ENCODE assay signal across 8 cellular contexts in the genomic region with DNA sequence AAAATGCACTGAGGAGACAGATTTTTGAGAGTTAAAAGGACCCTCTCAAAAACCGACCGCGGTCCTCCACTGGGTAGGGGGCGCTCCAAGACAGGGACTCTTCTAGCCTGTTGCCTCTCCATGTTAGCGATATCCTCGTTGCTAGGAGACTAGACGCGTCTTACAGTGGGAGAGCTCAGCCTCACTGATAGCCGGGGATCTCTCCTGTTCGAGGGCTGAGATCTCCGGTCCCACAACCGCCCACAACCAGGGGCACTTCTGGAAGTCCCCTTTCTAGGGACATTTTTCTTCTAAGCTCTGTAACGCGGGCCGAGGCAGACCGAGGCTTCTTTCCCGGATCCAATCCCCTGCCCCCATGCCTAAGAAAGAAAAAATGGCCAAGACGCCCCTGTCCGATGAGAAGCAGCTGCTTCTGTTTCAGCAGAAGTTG. TPM values are rescaled to one million over a fixed set of nuclear protein-coding genes. Genes with fewer than 3 reads are reported as not detected.
A peak's percentile ranks its signal among the peaks of the same experiment; 100 is the strongest.
DNase-seq lines count a peak whose midpoint lies in the region; ATAC-seq and TF ChIP-seq lines count a peak whose summit lies in the region.

No MANE protein-coding gene starts in this region.

- H3K4me3 Mint-ChIP-seq in activated naive CD8-positive, alpha-beta T cell treated with anti-CD3 and anti-CD28 coated beads for 36 hours: peak overlapping the region; percentile 66
- peak overlapping the region; percentile 84 for H3K4me3 Mint-ChIP-seq in progenitor cell of endocrine pancreas (ENCODE audit: low read depth)
- H3K4me3 Mint-ChIP-seq in type B pancreatic cell: peak overlapping the region; percentile 90

- H2AFZ ChIP-seq in Loucy (ENCODE audit: low read length): peak overlapping the region; percentile 57; the same call in 1 of the 2 replicates

- 2% methylated on average over 19 of the region's 19 CpGs for WGBS in heart right ventricle, 2 donors

- H4K20me1 ChIP-seq in Loucy (ENCODE audit: insufficient read depth, low read length, poor library complexity, severe bottlenecking): no peaks in the 10 kb centered on the region

- no peaks in the 10 kb centered on the region for H3F3A ChIP-seq in Loucy (ENCODE audit: low read depth)

- H3K4me1 Mint-ChIP-seq in activated naive CD8-positive, alpha-beta T cell treated with anti-CD3 and anti-CD28 coated beads for 36 hours: peaks cover 7% of the 10 kb centered on the region
- peaks cover 16% of the 10 kb centered on the region for H3K4me1 Mint-ChIP-seq in progenitor cell of endocrine pancreas (ENCODE audit: low read depth)
- H3K4me1 Mint-ChIP-seq in type B pancreatic cell (ENCODE audit: unreplicated experiment): peaks cover 6% of the 10 kb centered on the region

- H3K27me3 ChIP-seq in Loucy (ENCODE audit: insufficient read depth, low read length, poor library complexity, severe bottlenecking) (no peaks in the 10 kb centered on the region), heart right ventricle (no peaks in the 10 kb centered on the region)

- H3K27me3 Mint-ChIP-seq in activated naive CD8-positive, alpha-beta T cell treated with anti-CD3 and anti-CD28 coated beads for 36 hours: no peaks in the 10 kb centered on the region
- H3K27me3 Mint-ChIP-seq in progenitor cell of endocrine pancreas (no peaks in the 10 kb centered on the region), type B pancreatic cell (no peaks in the 10 kb centered on the region)

- H3K79me2 ChIP-seq in Loucy (ENCODE audit: insufficient read depth, low read length): no peaks in the 10 kb centered on the region

- no peak overlapping the region for H3K27ac ChIP-seq in heart right ventricle

- peak overlapping the region; percentile 68 for H3K4me2 ChIP-seq in Loucy (ENCODE audit: low read depth, low read length, poor library complexity, severe bottlenecking)

- DNase-seq in C1 segment of cervical spinal cord (lab: John Stamatoyannopoulos, UW) (peak in 9 of 14 donors; percentile 4 to 41 (median 20)), heart right ventricle (peak; percentile 75 to 86), progenitor cell of endocrine pancreas (ENCODE audit: low spot score, unreplicated experiment) (peak; percentile 60), type B pancreatic cell (ENCODE audit: extremely low spot score, unreplicated experiment) (peak; percentile 89)
- peak; percentile 76 for DNase-seq in activated naive CD8-positive, alpha-beta T cell treated with anti-CD3 and anti-CD28 coated beads for 36 hours

- no peak overlapping the region for H3K9ac ChIP-seq in Loucy (ENCODE audit: low read depth, low read length, poor library complexity, severe bottlenecking)

- TF ChIP-seq CTCF in Loucy (conservative IDR thresholded peaks at IDR 0.05; ENCODE audit: low read length) (peak; percentile 68), heart right ventricle (IDR thresholded peaks at IDR 0.05) (peak; percentile 43 to 82 (median 71)), progenitor cell of endocrine pancreas (IDR thresholded peaks at IDR 0.05; ENCODE audit: unreplicated experiment) (peak; percentile 74), type B pancreatic cell (conservative IDR thresholded peaks at IDR 0.05) (peak; percentile 85)

- H3K4me3 ChIP-seq in Loucy (ENCODE audit: low read length, poor library complexity, severe bottlenecking) (peak overlapping the region; percentile 64), heart right ventricle (peak overlapping the region; percentile 2 to 58 (median 49))

- H3K4me1 ChIP-seq in Loucy (ENCODE audit: insufficient read depth, low read length, poor library complexity, severe bottlenecking) (no peaks in the 10 kb centered on the region), heart right ventricle (peaks cover 0 to 15% (median 7%) of the 10 kb centered on the region in 9 donors)

- no peaks in the 10 kb centered on the region for H3K36me3 Mint-ChIP-seq in activated naive CD8-positive, alpha-beta T cell treated with anti-CD3 and anti-CD28 coated beads for 36 hours
- H3K36me3 Mint-ChIP-seq in progenitor cell of endocrine pancreas (ENCODE audit: insufficient read depth) (no peaks in the 10 kb centered on the region), type B pancreatic cell (no peaks in the 10 kb centered on the region)

- H3K9me3 Mint-ChIP-seq in activated naive CD8-positive, alpha-beta T cell treated with anti-CD3 and anti-CD28 coated beads for 36 hours: no peaks in the 10 kb centered on the region
- no peaks in the 10 kb centered on the region for H3K9me3 Mint-ChIP-seq in progenitor cell of endocrine pancreas (ENCODE audit: low read depth)
- H3K9me3 Mint-ChIP-seq in type B pancreatic cell: no peaks in the 10 kb centered on the region

- H3K27ac Mint-ChIP-seq in activated naive CD8-positive, alpha-beta T cell treated with anti-CD3 and anti-CD28 coated beads for 36 hours: peak overlapping the region; percentile 48
- H3K27ac Mint-ChIP-seq in progenitor cell of endocrine pancreas: no peak overlapping the region
- peak overlapping the region; percentile 75 for H3K27ac Mint-ChIP-seq in type B pancreatic cell

- intact Hi-C loops in heart right ventricle (cut with DNase I): no loop called here

- H3K9me3 ChIP-seq in Loucy (ENCODE audit: insufficient read depth, low read depth, low read length): no peaks in the 10 kb centered on the region
- H3K9me3 ChIP-seq in heart right ventricle: no peaks in the 10 kb centered on the region

- no peaks in the 10 kb centered on the region for H3K9me2 ChIP-seq in Loucy (replicated peaks; ENCODE audit: low read depth, low read length)

- H3K36me3 ChIP-seq in Loucy (ENCODE audit: insufficient read depth, low read length) (no peaks in the 10 kb centered on the region), heart right ventricle (no peaks in the 10 kb centered on the region)

- ATAC-seq in GM21381 (IDR thresholded peaks at IDR 0.05; ENCODE audit: unreplicated experiment) (peak; percentile 69), SK-N-SH treated with all-trans-retinoic acid at 6 μM for 48 hours (peak; percentile 99), heart right ventricle (peak; percentile 85 to 96 (median 91))

TF ChIP-seq in SK-N-SH treated with all-trans-retinoic acid at 6 μM for 48 hours, 23 proteins besides CTCF, POLR2A, EP300 and RAD21:
- TF ChIP-seq TOX (CRISPR knock-in tag; IDR thresholded peaks at IDR 0.05; ENCODE audit: borderline replicate concordance) (no peak), PPARA (CRISPR knock-in tag; IDR thresholded peaks at IDR 0.05; ENCODE audit: borderline replicate concordance) (no peak), CREB5 (CRISPR knock-in tag; IDR thresholded peaks at IDR 0.05; ENCODE audit: low read depth) (no peak)
- TF ChIP-seq, protein P1, sequence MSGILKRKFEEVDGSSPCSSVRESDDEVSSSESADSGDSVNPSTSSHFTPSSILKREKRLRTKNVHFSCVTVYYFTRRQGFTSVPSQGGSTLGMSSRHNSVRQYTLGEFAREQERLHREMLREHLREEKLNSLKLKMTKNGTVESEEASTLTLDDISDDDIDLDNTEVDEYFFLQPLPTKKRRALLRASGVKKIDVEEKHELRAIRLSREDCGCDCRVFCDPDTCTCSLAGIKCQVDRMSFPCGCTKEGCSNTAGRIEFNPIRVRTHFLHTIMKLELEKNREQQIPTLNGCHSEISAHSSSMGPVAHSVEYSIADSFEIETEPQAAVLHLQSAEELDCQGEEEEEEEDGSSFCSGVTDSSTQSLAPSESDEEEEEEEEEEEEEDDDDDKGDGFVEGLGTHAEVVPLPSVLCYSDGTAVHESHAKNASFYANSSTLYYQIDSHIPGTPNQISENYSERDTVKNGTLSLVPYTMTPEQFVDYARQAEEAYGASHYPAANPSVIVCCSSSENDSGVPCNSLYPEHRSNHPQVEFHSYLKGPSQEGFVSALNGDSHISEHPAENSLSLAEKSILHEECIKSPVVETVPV (CRISPR knock-in tag; IDR thresholded peaks at IDR 0.05): no peak

RNA-seq across cellular contexts. Expression of gene FKBP11, which starts 21.3 kb away (rescaled TPM):
- total RNA-seq in activated naive CD8-positive, alpha-beta T cell treated with anti-CD3 and anti-CD28 coated beads for 36 hours: 100 to 1,000 TPM in 1 of 2 experiments, 10 to 100 TPM in 1; 97.4 to 104 TPM
- total RNA-seq in heart right ventricle: 10 to 100 TPM in 1 of 10 donors, 1 to 10 TPM in 9; 1.6 to 18.0 (median 3.5) TPM
- polyA plus RNA-seq in heart right ventricle: 10 to 100 TPM; 12.7 to 30.4 TPM
- total RNA-seq in progenitor cell of endocrine pancreas: 21.9 and 22.5 TPM in 2 replicates
- total RNA-seq in type B pancreatic cell (ENCODE audit: low replicate concordance): 44.6 and 56.3 TPM in 2 replicates

RNA-seq across cellular contexts. Expression of gene RND1, which starts 38.3 kb away (rescaled TPM):
- 1 to 10 TPM; 2.6 to 3.1 TPM for total RNA-seq in activated naive CD8-positive, alpha-beta T cell treated with anti-CD3 and anti-CD28 coated beads for 36 hours
- total RNA-seq in heart right ventricle (1 to 10 TPM in 5 of 10 donors, under 1 TPM in 5; 0.21 to 3.3 (median 0.95) TPM), progenitor cell of endocrine pancreas (12.4 and 12.5 TPM in 2 replicates), type B pancreatic cell (ENCODE audit: low replicate concordance) (3.2 and 6.9 TPM in 2 replicates)
- 1 to 10 TPM in 1 of 2 donors, under 1 TPM in 1; 0.55 to 1.2 TPM for polyA plus RNA-seq in heart right ventricle

RNA-seq across cellular contexts. Expression of gene DDX23, which starts 52.0 kb away (rescaled TPM):
- total RNA-seq in activated naive CD8-positive, alpha-beta T cell treated with anti-CD3 and anti-CD28 coated beads for 36 hours: 100 to 1,000 TPM; 123 to 129 TPM
- total RNA-seq in heart right ventricle (10 to 100 TPM; 26.1 to 44.7 (median 32.1) TPM), progenitor cell of endocrine pancreas (116 and 129 TPM in 2 replicates), type B pancreatic cell (ENCODE audit: low replicate concordance) (95.3 and 104 TPM in 2 replicates)
- polyA plus RNA-seq in heart right ventricle: 10 to 100 TPM; 17.0 to 28.9 TPM

RNA-seq across cellular contexts. Expression of gene ARF3, which starts 53.3 kb away (rescaled TPM):
- 10 to 100 TPM; 81.8 to 82.5 TPM for total RNA-seq in activated naive CD8-positive, alpha-beta T cell treated with anti-CD3 and anti-CD28 coated beads for 36 hours
- total RNA-seq in heart right ventricle: 10 to 100 TPM; 44.2 to 90.8 (median 54.8) TPM
- 10 to 100 TPM; 30.3 to 48.3 TPM for polyA plus RNA-seq in heart right ventricle
- 135 and 149 TPM in 2 replicates for total RNA-seq in progenitor cell of endocrine pancreas
- total RNA-seq in type B pancreatic cell (ENCODE audit: low replicate concordance): 161 and 168 TPM in 2 replicates

Comparison
In these comparisons a context has a peak if more than half of its experiments do, and no peak if none do; other contexts are left out.
1. DNase-seq: peak in every context shown above with its lines; median percentile 89 in type B pancreatic cell; 80 in heart right ventricle; 76 in activated naive CD8-positive, alpha-beta T cell treated with anti-CD3 and anti-CD28 coated beads for 36 hours; 60 in progenitor cell of endocrine pancreas; 20 in C1 segment of cervical spinal cord.